Comparison of ENCODE assay signal across 14 cellular contexts in the genomic region with DNA sequence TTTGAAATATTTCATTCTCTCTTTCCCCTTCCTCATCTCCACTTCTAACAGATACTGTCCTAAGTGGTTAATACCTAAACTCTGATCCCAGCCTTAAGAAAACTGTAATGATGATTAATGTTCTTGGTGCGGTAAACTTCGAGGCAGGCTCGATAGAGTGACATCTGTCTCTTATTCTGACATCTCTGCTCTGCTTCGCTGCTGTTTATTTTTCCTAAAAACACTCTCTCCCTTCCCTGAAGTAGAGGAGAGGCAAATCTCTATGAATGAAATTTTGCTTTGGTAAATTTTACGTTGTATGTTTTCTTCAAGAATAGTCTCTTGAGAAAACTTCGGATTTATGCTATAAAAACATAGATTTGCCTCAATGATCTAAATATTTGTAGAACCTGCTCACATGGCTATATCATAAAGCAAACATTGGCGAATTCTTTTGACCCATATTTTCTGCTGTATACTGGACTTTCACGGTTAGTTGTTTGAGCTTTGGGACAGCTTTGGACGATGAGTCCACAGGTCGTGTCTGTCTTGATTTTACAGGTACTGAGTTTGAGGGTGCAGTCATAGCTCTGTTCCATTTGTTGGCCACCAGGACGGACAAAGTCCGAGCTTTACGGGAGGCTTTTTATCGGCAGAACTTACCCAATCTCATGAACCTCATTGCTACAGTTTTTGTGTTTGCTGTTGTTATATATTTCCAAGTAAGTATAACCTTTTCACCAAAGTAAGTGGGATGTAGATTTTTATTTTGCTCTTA. TPM values are rescaled to one million over a fixed set of nuclear protein-coding genes. Genes with fewer than 3 reads are reported as not detected.
DNase-seq lines count a peak whose midpoint lies in the region; ATAC-seq lines count a peak whose summit lies in the region.
"Had no signal": no experiment of that assay in that cellular context is flagged by ENCODE, and none has a peak within 500 bp of the region (broad histone marks: within the 10 kb centered on the region; RNA-seq: fewer than 3 reads in every experiment).

No MANE protein-coding gene starts in this region.

- peaks cover 14% of the 10 kb centered on the region for H3K36me3 Mint-ChIP-seq in activated CD8-positive, alpha-beta memory T cell treated with anti-CD3 and anti-CD28 coated beads, Interleukin-2, amount 10 ng/mL, durations not matched to agents 7 days and 5 days
- peaks cover 92% of the 10 kb centered on the region for H3K36me3 Mint-ChIP-seq in activated T-helper 17 cell treated with anti-CD3 and anti-CD28 coated beads, Interleukin-2, amount 50 U/mL, for 72 hours (ENCODE audit: low read depth)
- peaks cover 73% of the 10 kb centered on the region for H3K36me3 Mint-ChIP-seq in stimulated activated effector memory CD8-positive, alpha-beta T cell treated with anti-CD3 and anti-CD28 coated beads, Interleukin-12 subunit alpha, Interleukin-12 subunit beta, amount 100 ng/mL, for 72 hours

- no peak for ATAC-seq in activated CD8-positive, alpha-beta memory T cell treated with anti-CD3 and anti-CD28 coated beads, Interleukin-2, amount 10 ng/mL, durations not matched to agents 7 days and 5 days
- ATAC-seq in activated T-helper 17 cell treated with anti-CD3 and anti-CD28 coated beads, Interleukin-2, amount 50 U/mL, for 72 hours (replicated peaks) = no peak
- ATAC-seq in left lobe of liver = peak; percentile 92
- ATAC-seq in stimulated activated effector memory CD8-positive, alpha-beta T cell treated with anti-CD3 and anti-CD28 coated beads, Interleukin-12 subunit alpha, Interleukin-12 subunit beta, amount 100 ng/mL, for 72 hours = no peak

- H3K27ac Mint-ChIP-seq in activated CD8-positive, alpha-beta memory T cell treated with anti-CD3 and anti-CD28 coated beads, Interleukin-2, amount 10 ng/mL, durations not matched to agents 7 days and 5 days = no peak overlapping the region
- peak overlapping the region; percentile 41 for H3K27ac Mint-ChIP-seq in activated T-helper 17 cell treated with anti-CD3 and anti-CD28 coated beads, Interleukin-2, amount 50 U/mL, for 72 hours
- H3K27ac Mint-ChIP-seq in stimulated activated effector memory CD8-positive, alpha-beta T cell treated with anti-CD3 and anti-CD28 coated beads, Interleukin-12 subunit alpha, Interleukin-12 subunit beta, amount 100 ng/mL, for 72 hours = peak overlapping the region; percentile 20
- H3K27ac Mint-ChIP-seq: CD8-positive, alpha-beta memory T cell; HFFc6 had no signal

- no peaks in the 10 kb centered on the region for H3K4me1 Mint-ChIP-seq in activated CD8-positive, alpha-beta memory T cell treated with anti-CD3 and anti-CD28 coated beads, Interleukin-2, amount 10 ng/mL, durations not matched to agents 7 days and 5 days
- H3K4me1 Mint-ChIP-seq in activated T-helper 17 cell treated with anti-CD3 and anti-CD28 coated beads, Interleukin-2, amount 50 U/mL, for 72 hours = peaks cover 4% of the 10 kb centered on the region
- no peaks in the 10 kb centered on the region for H3K4me1 Mint-ChIP-seq in stimulated activated effector memory CD8-positive, alpha-beta T cell treated with anti-CD3 and anti-CD28 coated beads, Interleukin-12 subunit alpha, Interleukin-12 subunit beta, amount 100 ng/mL, for 72 hours
- H3K4me1 Mint-ChIP-seq: CD8-positive, alpha-beta memory T cell had no signal

- CTCF ChIA-PET in activated CD8-positive, alpha-beta memory T cell treated with anti-CD3 and anti-CD28 coated beads, Interleukin-2, amount 10 ng/mL, durations not matched to agents 7 days and 5 days (lab: Charles Lee) = interaction anchor here (1.6 kb wide), 1 partner anchor 11 kb away, joined by 3 read pairs; no protein-coding TSS in a partner anchor

- peak; percentile 12 for DNase-seq in activated CD8-positive, alpha-beta memory T cell treated with anti-CD3 and anti-CD28 coated beads, Interleukin-2, amount 10 ng/mL, durations not matched to agents 7 days and 5 days
- no peak for DNase-seq in activated CD8-positive, alpha-beta memory T cell treated with anti-CD3 and anti-CD28 coated beads for 24 hours
- DNase-seq in left lobe of liver (ENCODE audit: low spot score) (peak; percentile 84), G401 (ENCODE audit: low spot score) (no peak), NCI-H1436 (lab: John Stamatoyannopoulos, UW) (no peak)
- no peak for DNase-seq in stimulated activated effector memory CD8-positive, alpha-beta T cell treated with anti-CD3 and anti-CD28 coated beads, Interleukin-12 subunit alpha, Interleukin-12 subunit beta, amount 100 ng/mL, for 72 hours (ENCODE audit: low spot score in 2 of 2)
- DNase-seq in stimulated activated CD4-positive, alpha-beta T cell treated with anti-CD3 and anti-CD28 coated beads, Interleukin-1b, Interleukin-23, amount 100 ng/mL, for 48 hours = no peak
- DNase-seq: 8988T; AML-193; CD8-positive, alpha-beta memory T cell; DMS53; HCEC 1CT; HFFc6 had no signal

- H3K27me3 Mint-ChIP-seq in activated CD8-positive, alpha-beta memory T cell treated with anti-CD3 and anti-CD28 coated beads, Interleukin-2, amount 10 ng/mL, durations not matched to agents 7 days and 5 days = no peaks in the 10 kb centered on the region
- H3K27me3 Mint-ChIP-seq in activated T-helper 17 cell treated with anti-CD3 and anti-CD28 coated beads, Interleukin-2, amount 50 U/mL, for 72 hours = no peaks in the 10 kb centered on the region
- H3K27me3 Mint-ChIP-seq: CD8-positive, alpha-beta memory T cell had no signal

- no peaks in the 10 kb centered on the region for H3K9me3 Mint-ChIP-seq in activated CD8-positive, alpha-beta memory T cell treated with anti-CD3 and anti-CD28 coated beads, Interleukin-2, amount 10 ng/mL, durations not matched to agents 7 days and 5 days (ENCODE audit: low read depth)
- H3K9me3 Mint-ChIP-seq in activated T-helper 17 cell treated with anti-CD3 and anti-CD28 coated beads, Interleukin-2, amount 50 U/mL, for 72 hours = no peaks in the 10 kb centered on the region
- no peaks in the 10 kb centered on the region for H3K9me3 Mint-ChIP-seq in stimulated activated effector memory CD8-positive, alpha-beta T cell treated with anti-CD3 and anti-CD28 coated beads, Interleukin-12 subunit alpha, Interleukin-12 subunit beta, amount 100 ng/mL, for 72 hours
- H3K9me3 Mint-ChIP-seq: CD8-positive, alpha-beta memory T cell; HFFc6 had no signal

- no peak overlapping the region for H3K4me3 Mint-ChIP-seq in activated CD8-positive, alpha-beta memory T cell treated with anti-CD3 and anti-CD28 coated beads, Interleukin-2, amount 10 ng/mL, durations not matched to agents 7 days and 5 days
- H3K4me3 Mint-ChIP-seq in activated T-helper 17 cell treated with anti-CD3 and anti-CD28 coated beads, Interleukin-2, amount 50 U/mL, for 72 hours = no peak overlapping the region
- H3K4me3 Mint-ChIP-seq in stimulated activated effector memory CD8-positive, alpha-beta T cell treated with anti-CD3 and anti-CD28 coated beads, Interleukin-12 subunit alpha, Interleukin-12 subunit beta, amount 100 ng/mL, for 72 hours = no peak overlapping the region
- H3K4me3 Mint-ChIP-seq: HFFc6 had no signal

- in situ Hi-C loops in G401 (cut with HindIII; ENCODE audit: low sequenced_read_pairs) = no loop called here

RNA-seq across cellular contexts. Expression of a gene that starts 27.1 kb away (rescaled TPM):
- 10 to 100 TPM; 13.9 to 16.1 TPM for total RNA-seq in activated CD8-positive, alpha-beta memory T cell treated with anti-CD3 and anti-CD28 coated beads, Interleukin-2, amount 10 ng/mL, durations not matched to agents 7 days and 5 days
- total RNA-seq in activated T-helper 17 cell treated with anti-CD3 and anti-CD28 coated beads, Interleukin-2, amount 50 U/mL, for 72 hours = 10 to 100 TPM; 16.0 to 22.3 TPM
- 6.2 TPM for total RNA-seq in left lobe of liver
- total RNA-seq in G401 (2014; rRNA removed; shearing (Covaris generic)) = 10.5 TPM in 2 replicates

RNA-seq across cellular contexts. Expression of a gene that starts 39.1 kb away (rescaled TPM):
- total RNA-seq in activated CD8-positive, alpha-beta memory T cell treated with anti-CD3 and anti-CD28 coated beads, Interleukin-2, amount 10 ng/mL, durations not matched to agents 7 days and 5 days = 100 to 1,000 TPM; 107 to 125 TPM
- 100 to 1,000 TPM in 1 of 2 donors, 10 to 100 TPM in 1; 99.1 to 139 TPM for total RNA-seq in activated T-helper 17 cell treated with anti-CD3 and anti-CD28 coated beads, Interleukin-2, amount 50 U/mL, for 72 hours
- 57.9 TPM for total RNA-seq in left lobe of liver
- total RNA-seq in G401 (2014; rRNA removed; shearing (Covaris generic)) = 151 and 255 TPM in 2 replicates

RNA-seq across cellular contexts. Expression of a gene that starts 39.4 kb away (rescaled TPM):
- total RNA-seq in activated CD8-positive, alpha-beta memory T cell treated with anti-CD3 and anti-CD28 coated beads, Interleukin-2, amount 10 ng/mL, durations not matched to agents 7 days and 5 days = 100 to 1,000 TPM in 1 of 2 experiments, 10 to 100 TPM in 1; 95.2 to 130 TPM
- total RNA-seq in activated T-helper 17 cell treated with anti-CD3 and anti-CD28 coated beads, Interleukin-2, amount 50 U/mL, for 72 hours = 100 to 1,000 TPM in 1 of 2 donors, 10 to 100 TPM in 1; 93.8 to 202 TPM
- total RNA-seq in left lobe of liver = 23.9 TPM
- 237 and 262 TPM in 2 replicates for total RNA-seq in G401 (2014; rRNA removed; shearing (Covaris generic))

Comparison
In these comparisons a context has a peak if more than half of its experiments do, and no peak if none do; other contexts are left out.
1. DNase-seq: peak in activated CD8-positive, alpha-beta memory T cell treated with anti-CD3 and anti-CD28 coated beads, Interleukin-2, amount 10 ng/mL, durations not matched to agents 7 days and 5 days (single experiment) and left lobe of liver (single experiment); none in activated CD8-positive, alpha-beta memory T cell treated with anti-CD3 and anti-CD28 coated beads for 24 hours (single experiment), stimulated activated effector memory CD8-positive, alpha-beta T cell treated with anti-CD3 and anti-CD28 coated beads, Interleukin-12 subunit alpha, Interleukin-12 subunit beta, amount 100 ng/mL, for 72 hours (0 of 2), G401 (single experiment), stimulated activated CD4-positive, alpha-beta T cell treated with anti-CD3 and anti-CD28 coated beads, Interleukin-1b, Interleukin-23, amount 100 ng/mL, for 48 hours (single experiment) and NCI-H1436 (single experiment).